Comparison of ENCODE assay signal across 9 cellular contexts in the genomic region with DNA sequence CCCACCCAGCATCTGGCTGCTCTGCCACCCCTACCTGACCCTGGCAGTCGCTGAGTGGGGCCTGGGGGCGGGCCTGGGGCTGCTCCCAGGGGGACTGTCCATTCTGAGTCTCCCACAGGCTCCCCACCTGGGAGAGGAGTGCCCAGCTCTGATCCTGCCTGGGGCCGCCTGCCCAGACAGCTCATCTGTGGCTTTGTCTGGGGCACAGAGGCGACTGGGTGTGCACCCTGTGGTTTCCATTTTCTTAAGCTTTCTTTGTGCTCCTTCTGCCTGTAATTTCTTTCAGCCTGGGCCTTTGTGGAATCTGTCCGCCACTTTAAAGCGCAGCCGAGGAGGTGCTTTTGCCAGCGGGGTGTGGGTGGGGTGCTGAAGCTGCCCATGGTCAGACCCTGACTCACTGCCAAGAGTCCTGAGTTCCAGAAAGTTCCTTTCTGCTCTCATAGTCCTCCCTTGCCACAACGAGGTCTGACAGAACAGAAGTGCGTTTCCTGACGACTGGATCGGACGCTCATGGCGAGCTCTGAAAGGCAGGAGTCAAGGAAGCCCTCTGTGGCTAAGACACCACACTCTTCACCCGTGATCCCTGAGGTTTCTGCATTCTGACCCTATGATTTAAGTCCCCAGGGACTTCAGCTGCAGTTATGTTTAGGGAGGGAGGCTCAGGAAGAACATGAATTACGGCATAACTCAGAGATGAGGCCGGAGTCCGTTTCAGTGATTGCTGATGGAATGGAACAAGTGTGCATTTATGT.
DNase-seq lines count a peak whose midpoint lies in the region; ATAC-seq and TF ChIP-seq lines count a peak whose summit lies in the region.
"Had no signal": no experiment of that assay in that cellular context is flagged by ENCODE, and none has a peak within 500 bp of the region (broad histone marks: within the 10 kb centered on the region; RNA-seq: fewer than 3 reads in every experiment).

No MANE protein-coding gene starts in this region.

- H3K36me3 ChIP-seq in SJCRH30: no peaks in the 10 kb centered on the region
- H3K36me3 ChIP-seq in psoas muscle (ENCODE audit: insufficient read depth in 1 of 2, low read depth in 1 of 2): peaks cover 0 to 3% of the 10 kb centered on the region in 2 donors
- H3K36me3 ChIP-seq: neutrophil had no signal

- H3K9me3 Mint-ChIP-seq in activated CD4-positive, alpha-beta T cell treated with anti-CD3 and anti-CD28 coated beads, Interleukin-2, amount 10 ng/mL, durations not matched to agents 24 days and 14 days: no peaks in the 10 kb centered on the region
- no peaks in the 10 kb centered on the region for H3K9me3 Mint-ChIP-seq in activated T-cell treated with anti-CD3 and anti-CD28 coated beads, Interleukin-2, amount 50 U/mL, for 24 hours

- H3K27ac ChIP-seq in SJCRH30 (peak overlapping the region; percentile 97), psoas muscle (peak overlapping the region; percentile 89)
- H3K27ac ChIP-seq: neutrophil had no signal

- H3K36me3 Mint-ChIP-seq in activated CD4-positive, alpha-beta T cell treated with anti-CD3 and anti-CD28 coated beads, Interleukin-2, amount 10 ng/mL, durations not matched to agents 24 days and 14 days (ENCODE audit: low read depth): no peaks in the 10 kb centered on the region
- peaks cover under 1% of the 10 kb centered on the region for H3K36me3 Mint-ChIP-seq in activated T-cell treated with anti-CD3 and anti-CD28 coated beads, Interleukin-2, amount 50 U/mL, for 24 hours (ENCODE audit: low read depth)

- no peak overlapping the region for H3K4me3 Mint-ChIP-seq in activated CD4-positive, alpha-beta T cell treated with anti-CD3 and anti-CD28 coated beads, Interleukin-2, amount 10 ng/mL, durations not matched to agents 24 days and 14 days
- H3K4me3 Mint-ChIP-seq in activated T-cell treated with anti-CD3 and anti-CD28 coated beads, Interleukin-2, amount 50 U/mL, for 24 hours: no peak overlapping the region

- peaks cover 13% of the 10 kb centered on the region for H3K4me1 Mint-ChIP-seq in activated CD4-positive, alpha-beta T cell treated with anti-CD3 and anti-CD28 coated beads, Interleukin-2, amount 10 ng/mL, durations not matched to agents 24 days and 14 days
- H3K4me1 Mint-ChIP-seq in activated T-cell treated with anti-CD3 and anti-CD28 coated beads, Interleukin-2, amount 50 U/mL, for 24 hours (ENCODE audit: low read depth): peaks cover 14% of the 10 kb centered on the region

- peaks cover 78% of the 10 kb centered on the region for H3K4me1 ChIP-seq in SJCRH30
- H3K4me1 ChIP-seq in psoas muscle: peaks cover 74% of the 10 kb centered on the region

- no peaks in the 10 kb centered on the region for H3K27me3 ChIP-seq in SJCRH30
- no peaks in the 10 kb centered on the region for H3K27me3 ChIP-seq in psoas muscle (ENCODE audit: insufficient read depth in 3 of 3, low read length in 2 of 3)

- no peaks in the 10 kb centered on the region for H3K27me3 Mint-ChIP-seq in activated CD4-positive, alpha-beta T cell treated with anti-CD3 and anti-CD28 coated beads, Interleukin-2, amount 10 ng/mL, durations not matched to agents 24 days and 14 days
- no peaks in the 10 kb centered on the region for H3K27me3 Mint-ChIP-seq in activated T-cell treated with anti-CD3 and anti-CD28 coated beads, Interleukin-2, amount 50 U/mL, for 24 hours

- H3K9me3 ChIP-seq in SJCRH30 (replicated peaks): no peaks in the 10 kb centered on the region
- no peaks in the 10 kb centered on the region for H3K9me3 ChIP-seq in psoas muscle
- H3K9me3 ChIP-seq: neutrophil had no signal

- DNase-seq in EH (ENCODE audit: low read depth) (peak; percentile 85), SJCRH30 (peak; percentile 90 to 92), fibroblast of mammary gland (ENCODE audit: low read depth) (peak; percentile 79), psoas muscle (no peak), NCI-H1092 (lab: John Stamatoyannopoulos, UW) (no peak), NCI-H774 (lab: John Stamatoyannopoulos, UW) (no peak)
- DNase-seq in activated CD4-positive, alpha-beta T cell treated with anti-CD3 and anti-CD28 coated beads, Interleukin-2, amount 10 ng/mL, durations not matched to agents 24 days and 14 days: no peak
- no peak for DNase-seq in activated T-cell treated with anti-CD3 and anti-CD28 coated beads, Interleukin-2, amount 50 U/mL, for 24 hours

- ATAC-seq in psoas muscle: peak; percentile 8 to 27 (median 14)

- intact Hi-C loops in psoas muscle (cut with DNase I): loop anchor here in 1 of 2 donors (5.0 kb wide), 1 partner anchor 85 kb away; no protein-coding TSS in a partner anchor
- intact Hi-C loops in activated CD4-positive, alpha-beta T cell treated with anti-CD3 and anti-CD28 coated beads, Interleukin-2, amount 10 ng/mL, durations not matched to agents 24 days and 14 days (cut with micrococcal nuclease): no loop called here

- 26 to 42% (median 35%) methylated on average over 17 to 18 of the region's 18 CpGs for WGBS in psoas muscle, 3 donors

- H3K4me3 ChIP-seq in SJCRH30: peak overlapping the region; percentile 14
- no peak overlapping the region for H3K4me3 ChIP-seq in fibroblast of mammary gland (ENCODE audit: control insufficient read depth, low read depth, low read length)
- no peak overlapping the region for H3K4me3 ChIP-seq in psoas muscle

- H3K27ac Mint-ChIP-seq in activated CD4-positive, alpha-beta T cell treated with anti-CD3 and anti-CD28 coated beads, Interleukin-2, amount 10 ng/mL, durations not matched to agents 24 days and 14 days: no peak overlapping the region
- H3K27ac Mint-ChIP-seq in activated T-cell treated with anti-CD3 and anti-CD28 coated beads, Interleukin-2, amount 50 U/mL, for 24 hours: no peak overlapping the region

- TF ChIP-seq CTCF in fibroblast of mammary gland (conservative IDR thresholded peaks at IDR 0.05; ENCODE audit: control insufficient read depth, insufficient read depth, low read depth, low read length) (no peak), psoas muscle (IDR thresholded peaks at IDR 0.05) (no peak)

Comparison
In these comparisons a context has a peak if more than half of its experiments do, and no peak if none do; other contexts are left out.
1. DNase-seq: peak in EH (single experiment), SJCRH30 (2 of 2) and fibroblast of mammary gland (single experiment); none in psoas muscle (0 of 2), NCI-H1092 (single experiment), activated CD4-positive, alpha-beta T cell treated with anti-CD3 and anti-CD28 coated beads, Interleukin-2, amount 10 ng/mL, durations not matched to agents 24 days and 14 days (single experiment), activated T-cell treated with anti-CD3 and anti-CD28 coated beads, Interleukin-2, amount 50 U/mL, for 24 hours (single experiment) and NCI-H774 (single experiment).